ENCODE assay signal across 15 cellular contexts in the genomic region with DNA sequence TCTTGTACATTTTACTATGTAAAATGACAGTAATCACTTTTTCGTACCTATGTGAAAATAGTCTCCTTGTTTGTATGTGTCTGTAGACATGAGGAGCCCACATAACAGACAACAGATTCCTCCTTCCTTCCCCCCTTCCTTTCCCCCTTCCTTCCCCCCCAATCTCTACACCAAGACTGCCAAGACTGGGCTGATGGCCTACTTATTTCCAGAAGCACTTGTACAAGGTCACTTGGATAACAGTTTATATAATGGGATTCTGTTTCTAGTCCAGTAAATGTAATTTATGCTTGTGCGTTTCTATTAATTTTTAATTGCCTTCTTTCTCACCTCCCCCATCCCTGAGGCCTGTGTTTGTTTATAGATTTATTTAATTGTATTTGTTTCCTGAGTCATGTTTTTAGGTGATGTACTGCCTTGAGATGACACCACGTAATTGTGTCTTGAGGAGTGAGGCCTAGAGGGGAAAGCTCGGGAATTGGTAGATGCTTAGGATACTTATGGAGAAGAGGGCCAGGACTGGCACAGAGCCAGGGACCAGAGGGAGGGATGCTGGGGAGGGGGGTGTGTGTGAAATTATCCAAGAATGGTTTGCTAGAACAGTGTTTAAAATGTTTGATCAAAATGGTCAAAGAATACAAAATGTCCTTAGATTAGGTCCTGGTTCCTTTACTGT. TPM values are rescaled to one million over a fixed set of nuclear protein-coding genes. Genes with fewer than 3 reads are reported as not detected.
DNase-seq lines count a peak whose midpoint lies in the region; ATAC-seq and TF ChIP-seq lines count a peak whose summit lies in the region.
"Had no signal": no experiment of that assay in that cellular context is flagged by ENCODE, and none has a peak within 500 bp of the region (broad histone marks: within the 10 kb centered on the region; RNA-seq: fewer than 3 reads in every experiment).

No MANE protein-coding gene starts in this region.

- H3K27me3 ChIP-seq in heart right ventricle (no peaks in the 10 kb centered on the region), left lung (no peaks in the 10 kb centered on the region)

- H3K4me3 ChIP-seq in heart right ventricle (no peak overlapping the region), left lung (no peak overlapping the region)

- H3K4me1 ChIP-seq in heart right ventricle (peaks cover 0 to 80% (median 53%) of the 10 kb centered on the region in 9 donors), left lung (peaks cover 0 to 58% of the 10 kb centered on the region in 2 donors)
- H3K4me1 ChIP-seq: parathyroid adenoma had no signal

- peaks cover 0 to 9% (median 0%) of the 10 kb centered on the region in 11 donors for H3K9me3 ChIP-seq in heart right ventricle
- H3K9me3 ChIP-seq in left lung = no peaks in the 10 kb centered on the region

- ATAC-seq in heart right ventricle (no peak), left lung (no peak)
- ATAC-seq in stimulated activated effector memory CD8-positive, alpha-beta T cell treated with anti-CD3 and anti-CD28 coated beads, Interleukin-12 subunit alpha, Interleukin-12 subunit beta, amount 100 ng/mL, for 72 hours = no peak

- no peak for TF ChIP-seq CTCF in heart right ventricle (IDR thresholded peaks at IDR 0.05)
- TF ChIP-seq CTCF in osteocyte (IDR thresholded peaks at IDR 0.05) = no peak
- TF ChIP-seq CTCF in left lung (IDR thresholded peaks at IDR 0.05) = no peak

- peak overlapping the region in 7 of 10 donors; percentile 1 to 58 (median 36) for H3K27ac ChIP-seq in heart right ventricle
- H3K27ac ChIP-seq in caudate nucleus (ENCODE audit: low read depth, low read length) = no peak overlapping the region
- H3K27ac ChIP-seq in left lung = no peak overlapping the region
- H3K27ac ChIP-seq: parathyroid adenoma had no signal

- WGBS in heart right ventricle, 2 donors = 54 to 62% methylated on average over 4 of the region's 4 CpGs

- peak overlapping the region; percentile 9 for H3K27ac Mint-ChIP-seq in dendritic cell treated with granulocyte-macrophage colony-stimulating factor and Interleukin-4, amounts not matched to agents 40 ng/mL and 50 ng/mL, for 4 days
- peak overlapping the region; percentile 84 for H3K27ac Mint-ChIP-seq in stimulated activated effector memory CD8-positive, alpha-beta T cell treated with anti-CD3 and anti-CD28 coated beads, Interleukin-12 subunit alpha, Interleukin-12 subunit beta, amount 100 ng/mL, for 72 hours
- no peak overlapping the region for H3K27ac Mint-ChIP-seq in osteocyte (ENCODE audit: unreplicated experiment)
- H3K27ac Mint-ChIP-seq: activated B cell treated with CpG ODN at 0.5 μM for 24 hours had no signal

- DNase-seq in heart right ventricle (no peak), cardiac septum (ENCODE audit: low spot score) (no peak), NCI-H2227 treated with DMSO at 0.1 percent for 48 hours (lab: John Stamatoyannopoulos, UW) (peak; percentile 40), osteocyte (ENCODE audit: extremely low spot score, unreplicated experiment) (no peak), caudate nucleus (lab: John Stamatoyannopoulos, UW) (no peak), left lung (no peak)
- no peak for DNase-seq in stimulated activated effector memory CD8-positive, alpha-beta T cell treated with anti-CD3 and anti-CD28 coated beads, Interleukin-12 subunit alpha, Interleukin-12 subunit beta, amount 100 ng/mL, for 72 hours (ENCODE audit: low spot score in 2 of 2)
- DNase-seq: activated B cell treated with CpG ODN at 0.5 μM for 24 hours, GF-D8, MV-4-11, NCI-H187 treated with DMSO at 0.1 percent for 48 hours, NCI-H510A, SHP77 treated with DMSO at 0.1 percent for 48 hours had no signal

- peaks cover 0 to 10% (median 0%) of the 10 kb centered on the region in 9 donors for H3K36me3 ChIP-seq in heart right ventricle
- H3K36me3 ChIP-seq in left lung = no peaks in the 10 kb centered on the region

- H3K4me3 Mint-ChIP-seq in dendritic cell treated with granulocyte-macrophage colony-stimulating factor and Interleukin-4, amounts not matched to agents 40 ng/mL and 50 ng/mL, for 4 days = no peak overlapping the region
- peak overlapping the region; percentile 35 for H3K4me3 Mint-ChIP-seq in stimulated activated effector memory CD8-positive, alpha-beta T cell treated with anti-CD3 and anti-CD28 coated beads, Interleukin-12 subunit alpha, Interleukin-12 subunit beta, amount 100 ng/mL, for 72 hours
- H3K4me3 Mint-ChIP-seq in osteocyte (ENCODE audit: unreplicated experiment) = no peak overlapping the region
- H3K4me3 Mint-ChIP-seq: activated B cell treated with CpG ODN at 0.5 μM for 24 hours had no signal

- no peaks in the 10 kb centered on the region for H3K27me3 Mint-ChIP-seq in dendritic cell treated with granulocyte-macrophage colony-stimulating factor and Interleukin-4, amounts not matched to agents 40 ng/mL and 50 ng/mL, for 4 days
- H3K27me3 Mint-ChIP-seq in osteocyte (ENCODE audit: unreplicated experiment) = no peaks in the 10 kb centered on the region
- H3K27me3 Mint-ChIP-seq: activated B cell treated with CpG ODN at 0.5 μM for 24 hours had no signal

- intact Hi-C loops in heart right ventricle (cut with DNase I) (loop anchor here in 1 of 10 donors (10.0 kb wide), 1 partner anchor 87 kb away; no protein-coding TSS in a partner anchor), cardiac septum (cut with DNase I) (no loop called here), left lung (cut with DNase I) (no loop called here)
- intact Hi-C loops in dendritic cell treated with granulocyte-macrophage colony-stimulating factor and Interleukin-4, amounts not matched to agents 40 ng/mL and 50 ng/mL, for 4 days (cut with micrococcal nuclease) = no loop called here

- peaks cover 19% of the 10 kb centered on the region for H3K36me3 Mint-ChIP-seq in dendritic cell treated with granulocyte-macrophage colony-stimulating factor and Interleukin-4, amounts not matched to agents 40 ng/mL and 50 ng/mL, for 4 days (ENCODE audit: low read depth)
- H3K36me3 Mint-ChIP-seq in stimulated activated effector memory CD8-positive, alpha-beta T cell treated with anti-CD3 and anti-CD28 coated beads, Interleukin-12 subunit alpha, Interleukin-12 subunit beta, amount 100 ng/mL, for 72 hours = peaks cover 20% of the 10 kb centered on the region
- peaks cover 6% of the 10 kb centered on the region for H3K36me3 Mint-ChIP-seq in osteocyte (ENCODE audit: unreplicated experiment)

- peaks cover 58% of the 10 kb centered on the region for H3K4me1 Mint-ChIP-seq in dendritic cell treated with granulocyte-macrophage colony-stimulating factor and Interleukin-4, amounts not matched to agents 40 ng/mL and 50 ng/mL, for 4 days (ENCODE audit: low read depth)
- H3K4me1 Mint-ChIP-seq in stimulated activated effector memory CD8-positive, alpha-beta T cell treated with anti-CD3 and anti-CD28 coated beads, Interleukin-12 subunit alpha, Interleukin-12 subunit beta, amount 100 ng/mL, for 72 hours = peaks cover 88% of the 10 kb centered on the region
- peaks cover 9% of the 10 kb centered on the region for H3K4me1 Mint-ChIP-seq in osteocyte (ENCODE audit: unreplicated experiment)

- H3K9me3 Mint-ChIP-seq in dendritic cell treated with granulocyte-macrophage colony-stimulating factor and Interleukin-4, amounts not matched to agents 40 ng/mL and 50 ng/mL, for 4 days = peaks cover 14% of the 10 kb centered on the region
- peaks cover 8% of the 10 kb centered on the region for H3K9me3 Mint-ChIP-seq in stimulated activated effector memory CD8-positive, alpha-beta T cell treated with anti-CD3 and anti-CD28 coated beads, Interleukin-12 subunit alpha, Interleukin-12 subunit beta, amount 100 ng/mL, for 72 hours
- peaks cover 6% of the 10 kb centered on the region for H3K9me3 Mint-ChIP-seq in osteocyte (ENCODE audit: unreplicated experiment)

RNA-seq across cellular contexts. Expression of gene B3GNT2, which starts 12.3 kb away (rescaled TPM):
- total RNA-seq in heart right ventricle = 10 to 100 TPM; 11.8 to 33.5 (median 18.1) TPM
- polyA plus RNA-seq in heart right ventricle = 10 to 100 TPM; 10.4 to 10.8 TPM
- total RNA-seq in cardiac septum = 31.2 TPM
- total RNA-seq in osteocyte = 7.9 and 8.9 TPM in 2 replicates
- total RNA-seq in left lung = 10 to 100 TPM; 31.9 to 33.0 TPM

Comparison
In these comparisons a context has a peak if more than half of its experiments do, and no peak if none do; other contexts are left out.
1. H3K27ac ChIP-seq: peak in heart right ventricle (7 of 10); none in caudate nucleus (single experiment) and left lung (0 of 2).